In the genomic region with DNA sequence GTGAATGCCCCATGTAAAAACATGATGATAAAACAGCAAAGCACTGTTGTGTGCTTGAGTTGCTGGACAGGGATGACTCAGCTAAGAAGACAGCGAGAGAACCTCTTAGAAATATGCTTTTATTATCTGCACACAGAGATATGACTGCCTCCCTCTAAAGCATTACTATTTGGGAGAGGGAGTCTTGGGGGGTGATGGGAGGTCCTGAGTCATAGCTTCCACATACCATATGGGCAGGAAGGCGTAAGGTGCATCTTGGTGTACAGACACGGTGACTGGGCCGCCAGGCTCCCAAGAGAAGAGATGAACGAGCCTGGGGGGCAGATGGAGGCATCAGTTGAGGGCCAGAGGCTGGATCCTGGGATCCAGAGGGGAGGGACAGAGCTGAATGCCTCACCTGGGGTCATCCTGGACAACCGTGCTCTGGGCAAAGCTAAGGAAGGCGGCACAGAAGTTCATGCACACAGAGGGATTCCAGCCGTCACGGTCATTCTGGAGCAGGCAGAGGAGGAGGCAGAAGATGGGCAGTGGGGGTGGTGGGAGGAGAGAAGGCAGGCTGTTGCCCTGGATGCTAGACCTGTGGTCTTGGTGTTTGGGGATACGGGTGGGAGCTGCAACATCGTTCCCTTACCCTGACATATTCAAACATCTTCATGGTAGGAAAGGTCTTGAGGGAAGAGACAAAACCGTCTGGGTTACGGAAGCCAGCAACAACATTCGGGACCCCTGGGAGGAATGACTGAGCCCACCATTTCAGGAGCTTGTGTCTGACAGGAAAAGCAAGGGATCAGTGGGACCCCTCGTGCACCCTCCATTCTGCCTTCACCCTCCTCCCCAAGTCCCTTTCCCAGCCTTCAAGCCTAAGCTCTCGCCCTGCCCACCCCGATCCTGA, we compare ENCODE assay signal across 8 cellular contexts. TPM values are rescaled to one million over a fixed set of nuclear protein-coding genes. Genes with fewer than 3 reads are reported as not detected.
DNase-seq lines count a peak whose midpoint lies in the region; ATAC-seq and TF ChIP-seq lines count a peak whose summit lies in the region.

No MANE protein-coding gene starts in this region.

- intact Hi-C loops in esophagus squamous epithelium (cut with DNase I), result no loop called here
- intact Hi-C loops in gastrocnemius medialis (cut with DNase I; ENCODE audit: low total_unique reads), result loop anchor here (10.0 kb wide), 3 partner anchors 205 to 1905 kb away; a partner anchor contains a TSS
- intact Hi-C loops in left cardiac atrium (cut with DNase I), result no loop called here

- H3K9me3 ChIP-seq in esophagus squamous epithelium (no peaks in the 10 kb centered on the region), gastrocnemius medialis (no peaks in the 10 kb centered on the region)

- 65 to 71% methylated on average over 14 to 16 of the region's 17 CpGs for WGBS in esophagus squamous epithelium, 2 donors

- peaks cover 13 to 39% (median 22%) of the 10 kb centered on the region in 3 donors for H3K4me1 ChIP-seq in esophagus squamous epithelium
- H3K4me1 ChIP-seq in gastrocnemius medialis, result peaks cover 23 to 29% of the 10 kb centered on the region in 2 donors

- H3K27ac ChIP-seq in RWPE1 (peak overlapping the region; percentile 97), esophagus squamous epithelium (peak overlapping the region; percentile 95 to 99 (median 98)), gastrocnemius medialis (peak overlapping the region; percentile 90 to 97 (median 92))

- H3K27me3 ChIP-seq in esophagus squamous epithelium (no peaks in the 10 kb centered on the region), gastrocnemius medialis (no peaks in the 10 kb centered on the region)

- TF ChIP-seq POLR2A in esophagus squamous epithelium (IDR thresholded peaks at IDR 0.05), result no peak
- no peak for TF ChIP-seq POLR2A in gastrocnemius medialis (IDR thresholded peaks at IDR 0.05)

- in situ Hi-C loops in gastrocnemius medialis (cut with MboI; ENCODE audit: low sequenced_read_pairs in 4 of 4), result loop anchor here (10.0 to 25.0 kb wide), 7 partner anchors 75 to 992 kb away; a partner anchor contains a TSS

- ATAC-seq in gastrocnemius medialis (no peak), GM21576 (IDR thresholded peaks at IDR 0.05; ENCODE audit: unreplicated experiment) (no peak), left cardiac atrium (no peak)

- TF ChIP-seq CTCF in RWPE1 (conservative IDR thresholded peaks at IDR 0.05; ENCODE audit: low read depth), result no peak
- no peak for TF ChIP-seq CTCF in esophagus squamous epithelium (IDR thresholded peaks at IDR 0.05)
- no peak for TF ChIP-seq CTCF in gastrocnemius medialis (IDR thresholded peaks at IDR 0.05 in 4 of 5, conservative IDR thresholded peaks at IDR 0.05 in 1 of 5)

- DNase-seq in ELR (ENCODE audit: low read depth), result peak; percentile 47
- DNase-seq in RWPE1 (ENCODE audit: low spot score), result no peak
- DNase-seq in esophagus squamous epithelium (lab: John Stamatoyannopoulos, UW), result no peak
- DNase-seq in gastrocnemius medialis, result no peak
- DNase-seq in NK-92 (lab: John Stamatoyannopoulos, UW; ENCODE audit: unreplicated experiment), result no peak
- DNase-seq in activated gamma-delta T cell (lab: John Stamatoyannopoulos, UW), result no peak
- no peak for DNase-seq in left cardiac atrium

- CTCF ChIA-PET in RWPE1 (lab: Yijun Ruan, JAX), result interaction anchor here (0.5 to 1.2 kb wide), 3 partner anchors 17 to 285 kb away, joined by 3 to 5 read pairs (median 3); no protein-coding TSS in a partner anchor

- H3K4me3 ChIP-seq in esophagus squamous epithelium (peak overlapping the region in 2 of 4 donors; percentile 79 to 81), gastrocnemius medialis (peak overlapping the region in 2 of 4 donors; percentile 74 to 86)

- H3K36me3 ChIP-seq in esophagus squamous epithelium, result peaks cover 27 to 58% (median 29%) of the 10 kb centered on the region in 3 donors
- peaks cover 0 to 41% of the 10 kb centered on the region in 2 donors for H3K36me3 ChIP-seq in gastrocnemius medialis

- POLR2A ChIA-PET in RWPE1 (lab: Yijun Ruan, JAX; ENCODE audit: low non-redundant PET), result interaction anchor here (0.7 to 1.2 kb wide), 2 partner anchors 10 to 48 kb away, joined by 3 read pairs; a partner anchor contains a TSS

RNA-seq across cellular contexts. Expression of a gene that starts 2.0 kb away (rescaled TPM):
- 10 to 100 TPM in 1 of 4 donors, 1 to 10 TPM in 3; 7.8 to 13.2 (median 8.8) TPM for total RNA-seq in esophagus squamous epithelium
- 10 to 100 TPM in 1 of 4 donors, 1 to 10 TPM in 3; 5.8 to 11.5 (median 8.5) TPM for total RNA-seq in gastrocnemius medialis
- total RNA-seq in left cardiac atrium, result 10 to 100 TPM; 12.8 to 20.9 TPM

RNA-seq across cellular contexts. Expression of a gene that starts 11.0 kb away (rescaled TPM):
- total RNA-seq in esophagus squamous epithelium, result 10 to 100 TPM; 24.6 to 32.4 (median 26.8) TPM
- 10 to 100 TPM; 21.2 to 51.9 (median 22.7) TPM for total RNA-seq in gastrocnemius medialis
- total RNA-seq in left cardiac atrium, result 10 to 100 TPM; 36.8 to 45.1 TPM

RNA-seq across cellular contexts. Expression of a gene that starts 11.2 kb away (rescaled TPM):
- total RNA-seq in esophagus squamous epithelium (10 to 100 TPM; 52.6 to 83.9 (median 64.4) TPM), gastrocnemius medialis (10 to 100 TPM; 58.1 to 88.6 (median 78.7) TPM), left cardiac atrium (10 to 100 TPM; 39.8 to 53.7 TPM)

RNA-seq across cellular contexts. Expression of a gene that starts 11.9 kb away (rescaled TPM):
- total RNA-seq in esophagus squamous epithelium (10 to 100 TPM in 1 of 4 donors, 1 to 10 TPM in 3; 2.0 to 11.8 (median 5.2) TPM), gastrocnemius medialis (1 to 10 TPM; 4.3 to 7.8 (median 6.2) TPM), left cardiac atrium (100 to 1,000 TPM; 199 to 206 TPM)

RNA-seq across cellular contexts. Expression of a gene that starts 24.1 kb away (rescaled TPM):
- total RNA-seq in esophagus squamous epithelium, result 10 to 100 TPM; 10.4 to 81.1 (median 22.4) TPM
- total RNA-seq in gastrocnemius medialis, result 10 to 100 TPM in 1 of 4 donors, 1 to 10 TPM in 3; 1.0 to 13.8 (median 6.1) TPM
- total RNA-seq in left cardiac atrium, result 100 to 1,000 TPM in 1 of 2 donors, 10 to 100 TPM in 1; 50.3 to 113 TPM
